25 cellular contexts compared by ENCODE assay signal in genomic region chr2:112173646-112174319, GRCh38. TPM values are rescaled to one million over a fixed set of nuclear protein-coding genes. Genes with fewer than 3 reads are reported as not detected.
DNase-seq lines count a peak whose midpoint lies in the region; ATAC-seq and TF ChIP-seq lines count a peak whose summit lies in the region.
"Had no signal": no experiment of that assay in that cellular context is flagged by ENCODE, and none has a peak within 500 bp of the region (broad histone marks: within the 10 kb centered on the region; RNA-seq: fewer than 3 reads in every experiment).

No MANE protein-coding gene starts in this region.

- intact Hi-C loops in upper lobe of right lung (cut with DNase I), result no loop called here

- H3K27ac ChIP-seq in upper lobe of right lung, result no peak overlapping the region
- no peak overlapping the region for H3K27ac ChIP-seq in RWPE1
- H3K27ac ChIP-seq: 22Rv1, C4-2B, cardiac muscle cell, dorsolateral prefrontal cortex, tibial artery had no signal

- POLR2A ChIA-PET in RWPE1 (lab: Yijun Ruan, JAX; ENCODE audit: low non-redundant PET), result no interaction called here

- TF ChIP-seq CTCF in upper lobe of right lung (IDR thresholded peaks at IDR 0.05), result no peak
- TF ChIP-seq CTCF in RWPE1 (conservative IDR thresholded peaks at IDR 0.05; ENCODE audit: low read depth), result no peak

- ATAC-seq in upper lobe of right lung, result no peak
- ATAC-seq: left lobe of liver, mucosa of descending colon had no signal

- no peaks in the 10 kb centered on the region for H3K4me1 ChIP-seq in upper lobe of right lung
- H3K4me1 ChIP-seq: tibial artery had no signal

- H3K27me3 ChIP-seq in upper lobe of right lung, result no peaks in the 10 kb centered on the region
- H3K27me3 ChIP-seq: cardiac muscle cell, tibial artery had no signal

- peak; percentile 10 for DNase-seq in NCI-H510A treated with DMSO at 0.1 percent for 48 hours (lab: John Stamatoyannopoulos, UW)
- no peak for DNase-seq in NCI-H510A (lab: John Stamatoyannopoulos, UW)
- DNase-seq in stimulated activated CD4-positive, alpha-beta T cell treated with anti-CD3 and anti-CD28 coated beads, Interleukin-15, amount 100 ng/mL, for 24 hours, result peak; percentile 17
- no peak for DNase-seq in stimulated activated CD4-positive, alpha-beta T cell treated with anti-CD3 and anti-CD28 coated beads, Interleukin-4, amount 100 ng/mL, for 1 hour
- DNase-seq in astrocyte of the hippocampus (ENCODE audit: low read depth, low spot score), result peak; percentile 39
- peak; percentile 32 for DNase-seq in upper lobe of right lung
- no peak for DNase-seq in NCI-H2081 treated with DMSO at 0.1 percent for 48 hours (lab: John Stamatoyannopoulos, UW)
- no peak for DNase-seq in RWPE1 (ENCODE audit: low spot score)
- DNase-seq: DMS79 treated with DMSO at 0.1 percent for 48 hours; dorsolateral prefrontal cortex; erythroblast; H7; MM.1S; mucosa of descending colon; NCI-H1694; NCI-H226; NK-92 treated with Interleukin-12 subunit alpha and Interleukin-12 subunit beta, amount 100 ng/mL, for 24 hours; SHP77; stimulated activated naive B cell treated with anti-CD40 and anti-IgM and Interleukin-4, amounts not matched to agents 10 μg/mL and 1 μg/mL and 100 μg/mL, for 72 hours; T1000 had no signal

- CTCF ChIA-PET in RWPE1 (lab: Yijun Ruan, JAX), result no interaction called here

- H3K36me3 ChIP-seq in upper lobe of right lung, result no peaks in the 10 kb centered on the region
- H3K36me3 ChIP-seq: cardiac muscle cell had no signal

- H3K9me3 ChIP-seq in upper lobe of right lung, result no peaks in the 10 kb centered on the region
- H3K9me3 ChIP-seq: mucosa of descending colon, tibial artery had no signal

- H3K4me3 ChIP-seq in upper lobe of right lung, result no peak overlapping the region
- H3K4me3 ChIP-seq: cardiac muscle cell, dorsolateral prefrontal cortex, mucosa of descending colon, tibial artery had no signal

RNA-seq across cellular contexts. Expression of gene FBLN7, which starts 35.6 kb away (rescaled TPM):
- total RNA-seq in upper lobe of right lung, result 5.4 TPM

Comparison
In these comparisons a context has a peak if more than half of its experiments do, and no peak if none do; other contexts are left out.
1. DNase-seq: peak in NCI-H510A treated with DMSO at 0.1 percent for 48 hours (single experiment), stimulated activated CD4-positive, alpha-beta T cell treated with anti-CD3 and anti-CD28 coated beads, Interleukin-15, amount 100 ng/mL, for 24 hours (single experiment), astrocyte of the hippocampus (single experiment) and upper lobe of right lung (single experiment); none in NCI-H510A (single experiment), stimulated activated CD4-positive, alpha-beta T cell treated with anti-CD3 and anti-CD28 coated beads, Interleukin-4, amount 100 ng/mL, for 1 hour (single experiment), NCI-H2081 treated with DMSO at 0.1 percent for 48 hours (single experiment) and RWPE1 (single experiment).